ENCODE assay signal across 1 cellular context in the genomic region with DNA sequence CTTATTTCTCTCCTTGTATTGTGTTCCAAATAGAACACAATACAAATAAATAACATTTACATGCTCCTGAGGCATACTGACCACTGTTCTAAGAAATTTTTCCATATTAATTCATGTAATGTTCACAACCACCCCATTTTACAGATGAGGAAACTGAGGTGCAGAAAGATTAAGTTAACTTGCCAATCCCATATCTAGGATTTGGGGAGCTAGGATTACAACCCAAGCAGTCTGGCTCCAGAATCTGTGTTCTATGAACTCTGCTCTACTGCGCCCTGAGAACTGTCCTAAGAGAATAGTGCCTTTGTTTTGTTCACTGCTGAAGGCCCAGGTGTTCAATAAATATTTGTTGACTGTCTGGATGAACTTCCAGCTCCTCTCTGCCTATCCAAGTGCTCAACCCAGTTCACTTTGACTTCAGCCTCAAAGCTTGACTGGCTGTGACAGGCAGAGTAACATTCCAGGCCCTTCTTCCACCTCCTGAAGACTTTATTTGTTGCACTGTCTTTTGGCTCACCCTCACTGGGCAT.
A peak's percentile ranks its signal among the peaks of the same experiment; 100 is the strongest.
TF ChIP-seq lines count a peak whose summit lies in the region.

No MANE protein-coding gene starts in this region.

TF ChIP-seq in HepG2, 621 proteins besides CTCF, POLR2A, EP300 and RAD21 (continued from another document and continues in another):
- TF ChIP-seq, protein P1, sequence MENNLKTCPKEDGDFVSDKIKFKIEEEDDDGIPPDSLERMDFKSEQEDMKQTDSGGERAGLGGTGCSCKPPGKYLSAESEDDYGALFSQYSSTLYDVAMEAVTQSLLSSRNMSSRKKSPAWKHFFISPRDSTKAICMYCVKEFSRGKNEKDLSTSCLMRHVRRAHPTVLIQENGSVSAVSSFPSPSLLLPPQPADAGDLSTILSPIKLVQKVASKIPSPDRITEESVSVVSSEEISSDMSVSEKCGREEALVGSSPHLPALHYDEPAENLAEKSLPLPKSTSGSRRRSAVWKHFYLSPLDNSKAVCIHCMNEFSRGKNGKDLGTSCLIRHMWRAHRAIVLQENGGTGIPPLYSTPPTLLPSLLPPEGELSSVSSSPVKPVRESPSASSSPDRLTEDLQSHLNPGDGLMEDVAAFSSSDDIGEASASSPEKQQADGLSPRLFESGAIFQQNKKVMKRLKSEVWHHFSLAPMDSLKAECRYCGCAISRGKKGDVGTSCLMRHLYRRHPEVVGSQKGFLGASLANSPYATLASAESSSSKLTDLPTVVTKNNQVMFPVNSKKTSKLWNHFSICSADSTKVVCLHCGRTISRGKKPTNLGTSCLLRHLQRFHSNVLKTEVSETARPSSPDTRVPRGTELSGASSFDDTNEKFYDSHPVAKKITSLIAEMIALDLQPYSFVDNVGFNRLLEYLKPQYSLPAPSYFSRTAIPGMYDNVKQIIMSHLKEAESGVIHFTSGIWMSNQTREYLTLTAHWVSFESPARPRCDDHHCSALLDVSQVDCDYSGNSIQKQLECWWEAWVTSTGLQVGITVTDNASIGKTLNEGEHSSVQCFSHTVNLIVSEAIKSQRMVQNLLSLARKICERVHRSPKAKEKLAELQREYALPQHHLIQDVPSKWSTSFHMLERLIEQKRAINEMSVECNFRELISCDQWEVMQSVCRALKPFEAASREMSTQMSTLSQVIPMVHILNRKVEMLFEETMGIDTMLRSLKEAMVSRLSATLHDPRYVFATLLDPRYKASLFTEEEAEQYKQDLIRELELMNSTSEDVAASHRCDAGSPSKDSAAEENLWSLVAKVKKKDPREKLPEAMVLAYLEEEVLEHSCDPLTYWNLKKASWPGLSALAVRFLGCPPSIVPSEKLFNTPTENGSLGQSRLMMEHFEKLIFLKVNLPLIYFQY (CRISPR knock-in tag; IDR thresholded peaks at IDR 0.05; ENCODE audit: borderline replicate concordance) = peak; percentile 50; the same call in 1 of the 2 replicates
- TF ChIP-seq ZSCAN9 (CRISPR knock-in tag; IDR thresholded peaks at IDR 0.05; ENCODE audit: borderline replicate concordance) = no peak
- no peak for TF ChIP-seq ZNF777 (CRISPR knock-in tag; IDR thresholded peaks at IDR 0.05)
- TF ChIP-seq, protein P2, sequence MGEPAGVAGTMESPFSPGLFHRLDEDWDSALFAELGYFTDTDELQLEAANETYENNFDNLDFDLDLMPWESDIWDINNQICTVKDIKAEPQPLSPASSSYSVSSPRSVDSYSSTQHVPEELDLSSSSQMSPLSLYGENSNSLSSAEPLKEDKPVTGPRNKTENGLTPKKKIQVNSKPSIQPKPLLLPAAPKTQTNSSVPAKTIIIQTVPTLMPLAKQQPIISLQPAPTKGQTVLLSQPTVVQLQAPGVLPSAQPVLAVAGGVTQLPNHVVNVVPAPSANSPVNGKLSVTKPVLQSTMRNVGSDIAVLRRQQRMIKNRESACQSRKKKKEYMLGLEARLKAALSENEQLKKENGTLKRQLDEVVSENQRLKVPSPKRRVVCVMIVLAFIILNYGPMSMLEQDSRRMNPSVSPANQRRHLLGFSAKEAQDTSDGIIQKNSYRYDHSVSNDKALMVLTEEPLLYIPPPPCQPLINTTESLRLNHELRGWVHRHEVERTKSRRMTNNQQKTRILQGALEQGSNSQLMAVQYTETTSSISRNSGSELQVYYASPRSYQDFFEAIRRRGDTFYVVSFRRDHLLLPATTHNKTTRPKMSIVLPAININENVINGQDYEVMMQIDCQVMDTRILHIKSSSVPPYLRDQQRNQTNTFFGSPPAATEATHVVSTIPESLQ (CRISPR knock-in tag; conservative IDR thresholded peaks at IDR 0.05) = no peak
- TF ChIP-seq ZNF619 (CRISPR knock-in tag; IDR thresholded peaks at IDR 0.05) = no peak
- TF ChIP-seq ZC3H13 (CRISPR knock-in tag; IDR thresholded peaks at IDR 0.05) = no peak
- TF ChIP-seq KMT2A (CRISPR knock-in tag; IDR thresholded peaks at IDR 0.05) = peak; percentile 23; the same call in 1 of the 2 replicates
- no peak for TF ChIP-seq ZBTB1 (CRISPR knock-in tag; IDR thresholded peaks at IDR 0.05; ENCODE audit: borderline replicate concordance)
- no peak for TF ChIP-seq KAT8 (CRISPR knock-in tag; IDR thresholded peaks at IDR 0.05)
- TF ChIP-seq ZNF543 (CRISPR knock-in tag; IDR thresholded peaks at IDR 0.05) = no peak
- TF ChIP-seq, protein P3, sequence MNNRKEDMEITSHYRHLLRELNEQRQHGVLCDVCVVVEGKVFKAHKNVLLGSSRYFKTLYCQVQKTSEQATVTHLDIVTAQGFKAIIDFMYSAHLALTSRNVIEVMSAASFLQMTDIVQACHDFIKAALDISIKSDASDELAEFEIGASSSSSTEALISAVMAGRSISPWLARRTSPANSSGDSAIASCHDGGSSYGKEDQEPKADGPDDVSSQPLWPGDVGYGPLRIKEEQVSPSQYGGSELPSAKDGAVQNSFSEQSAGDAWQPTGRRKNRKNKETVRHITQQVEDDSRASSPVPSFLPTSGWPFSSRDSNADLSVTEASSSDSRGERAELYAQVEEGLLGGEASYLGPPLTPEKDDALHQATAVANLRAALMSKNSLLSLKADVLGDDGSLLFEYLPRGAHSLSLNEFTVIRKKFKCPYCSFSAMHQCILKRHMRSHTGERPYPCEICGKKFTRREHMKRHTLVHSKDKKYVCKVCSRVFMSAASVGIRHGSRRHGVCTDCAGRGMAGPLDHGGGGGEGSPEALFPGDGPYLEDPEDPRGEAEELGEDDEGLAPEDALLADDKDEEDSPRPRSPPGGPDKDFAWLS (CRISPR knock-in tag; IDR thresholded peaks at IDR 0.05; ENCODE audit: borderline replicate concordance) = no peak
- TF ChIP-seq, protein P4, sequence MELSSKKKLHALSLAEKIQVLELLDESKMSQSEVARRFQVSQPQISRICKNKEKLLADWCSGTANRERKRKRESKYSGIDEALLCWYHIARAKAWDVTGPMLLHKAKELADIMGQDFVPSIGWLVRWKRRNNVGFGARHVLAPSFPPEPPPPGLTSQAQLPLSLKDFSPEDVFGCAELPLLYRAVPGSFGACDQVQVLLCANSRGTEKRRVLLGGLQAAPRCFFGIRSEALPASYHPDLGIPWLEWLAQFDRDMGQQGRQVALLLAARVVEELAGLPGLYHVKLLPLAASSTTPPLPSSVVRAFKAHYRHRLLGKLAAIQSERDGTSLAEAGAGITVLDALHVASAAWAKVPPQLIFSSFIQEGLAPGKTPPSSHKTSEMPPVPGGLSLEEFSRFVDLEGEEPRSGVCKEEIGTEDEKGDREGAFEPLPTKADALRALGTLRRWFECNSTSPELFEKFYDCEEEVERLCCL (CRISPR knock-in tag; IDR thresholded peaks at IDR 0.05; ENCODE audit: borderline replicate concordance) = no peak
- TF ChIP-seq, protein P5, sequence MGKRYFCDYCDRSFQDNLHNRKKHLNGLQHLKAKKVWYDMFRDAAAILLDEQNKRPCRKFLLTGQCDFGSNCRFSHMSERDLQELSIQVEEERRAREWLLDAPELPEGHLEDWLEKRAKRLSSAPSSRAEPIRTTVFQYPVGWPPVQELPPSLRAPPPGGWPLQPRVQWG (CRISPR knock-in tag; IDR thresholded peaks at IDR 0.05; ENCODE audit: borderline replicate concordance, low read depth) = no peak
- TF ChIP-seq, protein P6, sequence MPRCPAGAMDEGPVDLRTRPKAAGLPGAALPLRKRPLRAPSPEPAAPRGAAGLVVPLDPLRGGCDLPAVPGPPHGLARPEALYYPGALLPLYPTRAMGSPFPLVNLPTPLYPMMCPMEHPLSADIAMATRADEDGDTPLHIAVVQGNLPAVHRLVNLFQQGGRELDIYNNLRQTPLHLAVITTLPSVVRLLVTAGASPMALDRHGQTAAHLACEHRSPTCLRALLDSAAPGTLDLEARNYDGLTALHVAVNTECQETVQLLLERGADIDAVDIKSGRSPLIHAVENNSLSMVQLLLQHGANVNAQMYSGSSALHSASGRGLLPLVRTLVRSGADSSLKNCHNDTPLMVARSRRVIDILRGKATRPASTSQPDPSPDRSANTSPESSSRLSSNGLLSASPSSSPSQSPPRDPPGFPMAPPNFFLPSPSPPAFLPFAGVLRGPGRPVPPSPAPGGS (CRISPR knock-in tag; IDR thresholded peaks at IDR 0.05) = no peak
- no peak for TF ChIP-seq KDM5B (CRISPR knock-in tag; IDR thresholded peaks at IDR 0.05; ENCODE audit: borderline replicate concordance)
- TF ChIP-seq KLF11 (CRISPR knock-in tag; IDR thresholded peaks at IDR 0.05) = no peak
- no peak for TF ChIP-seq ZNF224 (CRISPR knock-in tag; IDR thresholded peaks at IDR 0.05)
- no peak for TF ChIP-seq ZNF136 (CRISPR knock-in tag; IDR thresholded peaks at IDR 0.05; ENCODE audit: low read depth)
- peak; percentile 100 for TF ChIP-seq ZNF629 (CRISPR knock-in tag; conservative IDR thresholded peaks at IDR 0.05)
- no peak for TF ChIP-seq ZNF839 (CRISPR knock-in tag; IDR thresholded peaks at IDR 0.05; ENCODE audit: borderline replicate concordance)
- TF ChIP-seq MAFF (IDR thresholded peaks at IDR 0.05; ENCODE audit: low read depth, low read length) = no peak
- TF ChIP-seq GTF3A (CRISPR knock-in tag; conservative IDR thresholded peaks at IDR 0.05) = no peak
- peak; percentile 89 for TF ChIP-seq BCL6 (CRISPR knock-in tag; IDR thresholded peaks at IDR 0.05)
- TF ChIP-seq ZNF333 (CRISPR knock-in tag; IDR thresholded peaks at IDR 0.05; ENCODE audit: borderline replicate concordance) = no peak
- TF ChIP-seq NCOA2 (CRISPR knock-in tag; IDR thresholded peaks at IDR 0.05) = peak; percentile 75
- TF ChIP-seq DPF2 (CRISPR knock-in tag; IDR thresholded peaks at IDR 0.05; ENCODE audit: borderline replicate concordance, low read depth) = peak; percentile 12; the same call in 1 of the 2 replicates
- TF ChIP-seq, protein P7, sequence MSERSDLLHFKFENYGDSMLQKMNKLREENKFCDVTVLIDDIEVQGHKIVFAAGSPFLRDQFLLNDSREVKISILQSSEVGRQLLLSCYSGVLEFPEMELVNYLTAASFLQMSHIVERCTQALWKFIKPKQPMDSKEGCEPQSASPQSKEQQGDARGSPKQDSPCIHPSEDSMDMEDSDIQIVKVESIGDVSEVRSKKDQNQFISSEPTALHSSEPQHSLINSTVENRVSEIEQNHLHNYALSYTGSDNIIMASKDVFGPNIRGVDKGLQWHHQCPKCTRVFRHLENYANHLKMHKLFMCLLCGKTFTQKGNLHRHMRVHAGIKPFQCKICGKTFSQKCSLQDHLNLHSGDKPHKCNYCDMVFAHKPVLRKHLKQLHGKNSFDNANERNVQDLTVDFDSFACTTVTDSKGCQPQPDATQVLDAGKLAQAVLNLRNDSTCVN (CRISPR knock-in tag; IDR thresholded peaks at IDR 0.05; ENCODE audit: borderline replicate concordance) = peak; percentile 87; the same call in 1 of the 2 replicates
- TF ChIP-seq HDAC2 (CRISPR knock-in tag; IDR thresholded peaks at IDR 0.05) = peak; percentile 78
- TF ChIP-seq CHD4 (IDR thresholded peaks at IDR 0.05; ENCODE audit: borderline replicate concordance, low read length) = peak; percentile 100
- no peak for TF ChIP-seq ZNF335 (CRISPR knock-in tag; IDR thresholded peaks at IDR 0.05)
- peak; percentile 84 for TF ChIP-seq MED1 (CRISPR knock-in tag; IDR thresholded peaks at IDR 0.05)
- peak; percentile 90 for TF ChIP-seq SSRP1 (CRISPR knock-in tag; IDR thresholded peaks at IDR 0.05)
- no peak for TF ChIP-seq ZSCAN29 (CRISPR knock-in tag; conservative IDR thresholded peaks at IDR 0.05)
- no peak for TF ChIP-seq ZNF468 (CRISPR knock-in tag; IDR thresholded peaks at IDR 0.05)
- TF ChIP-seq ATF7 (IDR thresholded peaks at IDR 0.05) = no peak
- no peak for TF ChIP-seq ATF7 (CRISPR knock-in tag; IDR thresholded peaks at IDR 0.05)
- peak; percentile 71; the same call in 1 of the 2 replicates for TF ChIP-seq ZNF792 (CRISPR knock-in tag; IDR thresholded peaks at IDR 0.05)
- TF ChIP-seq TARDBP (CRISPR knock-in tag; IDR thresholded peaks at IDR 0.05) = peak; percentile 50; the same call in 1 of the 2 replicates
- TF ChIP-seq, protein P8, sequence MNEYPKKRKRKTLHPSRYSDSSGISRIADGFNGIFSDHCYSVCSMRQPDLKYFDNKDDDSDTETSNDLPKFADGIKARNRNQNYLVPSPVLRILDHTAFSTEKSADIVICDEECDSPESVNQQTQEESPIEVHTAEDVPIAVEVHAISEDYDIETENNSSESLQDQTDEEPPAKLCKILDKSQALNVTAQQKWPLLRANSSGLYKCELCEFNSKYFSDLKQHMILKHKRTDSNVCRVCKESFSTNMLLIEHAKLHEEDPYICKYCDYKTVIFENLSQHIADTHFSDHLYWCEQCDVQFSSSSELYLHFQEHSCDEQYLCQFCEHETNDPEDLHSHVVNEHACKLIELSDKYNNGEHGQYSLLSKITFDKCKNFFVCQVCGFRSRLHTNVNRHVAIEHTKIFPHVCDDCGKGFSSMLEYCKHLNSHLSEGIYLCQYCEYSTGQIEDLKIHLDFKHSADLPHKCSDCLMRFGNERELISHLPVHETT (CRISPR knock-in tag; conservative IDR thresholded peaks at IDR 0.05) = no peak
- TF ChIP-seq TOE1 (CRISPR knock-in tag; IDR thresholded peaks at IDR 0.05) = no peak
- TF ChIP-seq, protein P9, sequence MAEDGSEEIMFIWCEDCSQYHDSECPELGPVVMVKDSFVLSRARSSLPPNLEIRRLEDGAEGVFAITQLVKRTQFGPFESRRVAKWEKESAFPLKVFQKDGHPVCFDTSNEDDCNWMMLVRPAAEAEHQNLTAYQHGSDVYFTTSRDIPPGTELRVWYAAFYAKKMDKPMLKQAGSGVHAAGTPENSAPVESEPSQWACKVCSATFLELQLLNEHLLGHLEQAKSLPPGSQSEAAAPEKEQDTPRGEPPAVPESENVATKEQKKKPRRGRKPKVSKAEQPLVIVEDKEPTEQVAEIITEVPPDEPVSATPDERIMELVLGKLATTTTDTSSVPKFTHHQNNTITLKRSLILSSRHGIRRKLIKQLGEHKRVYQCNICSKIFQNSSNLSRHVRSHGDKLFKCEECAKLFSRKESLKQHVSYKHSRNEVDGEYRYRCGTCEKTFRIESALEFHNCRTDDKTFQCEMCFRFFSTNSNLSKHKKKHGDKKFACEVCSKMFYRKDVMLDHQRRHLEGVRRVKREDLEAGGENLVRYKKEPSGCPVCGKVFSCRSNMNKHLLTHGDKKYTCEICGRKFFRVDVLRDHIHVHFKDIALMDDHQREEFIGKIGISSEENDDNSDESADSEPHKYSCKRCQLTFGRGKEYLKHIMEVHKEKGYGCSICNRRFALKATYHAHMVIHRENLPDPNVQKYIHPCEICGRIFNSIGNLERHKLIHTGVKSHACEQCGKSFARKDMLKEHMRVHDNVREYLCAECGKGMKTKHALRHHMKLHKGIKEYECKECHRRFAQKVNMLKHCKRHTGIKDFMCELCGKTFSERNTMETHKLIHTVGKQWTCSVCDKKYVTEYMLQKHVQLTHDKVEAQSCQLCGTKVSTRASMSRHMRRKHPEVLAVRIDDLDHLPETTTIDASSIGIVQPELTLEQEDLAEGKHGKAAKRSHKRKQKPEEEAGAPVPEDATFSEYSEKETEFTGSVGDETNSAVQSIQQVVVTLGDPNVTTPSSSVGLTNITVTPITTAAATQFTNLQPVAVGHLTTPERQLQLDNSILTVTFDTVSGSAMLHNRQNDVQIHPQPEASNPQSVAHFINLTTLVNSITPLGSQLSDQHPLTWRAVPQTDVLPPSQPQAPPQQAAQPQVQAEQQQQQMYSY (CRISPR knock-in tag; IDR thresholded peaks at IDR 0.05) = no peak
- 0 out of 2 replicates have a peak, but pooled peaks have one; percentile 39 for TF ChIP-seq ZSCAN20 (CRISPR knock-in tag; IDR thresholded peaks at IDR 0.05; ENCODE audit: borderline replicate concordance)
- TF ChIP-seq YEATS4 (CRISPR knock-in tag; IDR thresholded peaks at IDR 0.05; ENCODE audit: borderline replicate concordance) = peak; percentile 28; the same call in 1 of the 2 replicates
- no peak for TF ChIP-seq ETV6 (CRISPR knock-in tag; conservative IDR thresholded peaks at IDR 0.05)
- no peak for TF ChIP-seq CREB1 (IDR thresholded peaks at IDR 0.05)
- peak; percentile 66 for TF ChIP-seq CREB1 (CRISPR knock-in tag; IDR thresholded peaks at IDR 0.05)
- peak; percentile 94 for TF ChIP-seq SKI (IDR thresholded peaks at IDR 0.05; ENCODE audit: partially characterized antibody)
- TF ChIP-seq ZNF225 (CRISPR knock-in tag; IDR thresholded peaks at IDR 0.05) = no peak
- TF ChIP-seq ZNF44 (CRISPR knock-in tag; IDR thresholded peaks at IDR 0.05) = no peak
- no peak for TF ChIP-seq SMAD9 (CRISPR knock-in tag; IDR thresholded peaks at IDR 0.05)
- no peak for TF ChIP-seq ZNF746 (CRISPR knock-in tag; IDR thresholded peaks at IDR 0.05)
- TF ChIP-seq ASH2L (IDR thresholded peaks at IDR 0.05; ENCODE audit: insufficient read length, low read depth, low read length) = peak; percentile 29
- TF ChIP-seq HMG20B (CRISPR knock-in tag; conservative IDR thresholded peaks at IDR 0.05) = no peak
